Comparison of ENCODE assay signal across 1 cellular context in genomic region chr22:30236875-30237274, GRCh38.
TF ChIP-seq lines count a peak whose summit lies in the region.

No MANE protein-coding gene starts in this region.

TF ChIP-seq in IMR-90, 13 proteins besides CTCF, POLR2A, EP300 and RAD21 (continued from another document):
- TF ChIP-seq RFX5 (IDR thresholded peaks at IDR 0.05; ENCODE audit: low read depth, low read length) (no peak), MAZ (IDR thresholded peaks at IDR 0.05; ENCODE audit: borderline replicate concordance, low read depth, low read length) (no peak), USF2 (IDR thresholded peaks at IDR 0.05; ENCODE audit: low read depth, low read length) (no peak), FOS (IDR thresholded peaks at IDR 0.05; ENCODE audit: low read depth, low read length) (no peak), RCOR1 (IDR thresholded peaks at IDR 0.05; ENCODE audit: insufficient replicate concordance, low read length) (no peak), ELK1 (IDR thresholded peaks at IDR 0.05; ENCODE audit: borderline replicate concordance, low read depth, low read length) (no peak), CHD1 (IDR thresholded peaks at IDR 0.05; ENCODE audit: low read depth, low read length) (no peak), CEBPB (IDR thresholded peaks at IDR 0.05; ENCODE audit: low read depth, low read length) (no peak), SMC3 (IDR thresholded peaks at IDR 0.05; ENCODE audit: low read depth, low read length) (no peak), MXI1 (IDR thresholded peaks at IDR 0.05; ENCODE audit: borderline replicate concordance, low read depth, low read length) (no peak), BHLHE40 (IDR thresholded peaks at IDR 0.05; ENCODE audit: low read depth, low read length) (no peak), MAFK (IDR thresholded peaks at IDR 0.05; ENCODE audit: low read depth, low read length) (no peak)
